Comparison of ENCODE assay signal across 13 cellular contexts in the genomic region with DNA sequence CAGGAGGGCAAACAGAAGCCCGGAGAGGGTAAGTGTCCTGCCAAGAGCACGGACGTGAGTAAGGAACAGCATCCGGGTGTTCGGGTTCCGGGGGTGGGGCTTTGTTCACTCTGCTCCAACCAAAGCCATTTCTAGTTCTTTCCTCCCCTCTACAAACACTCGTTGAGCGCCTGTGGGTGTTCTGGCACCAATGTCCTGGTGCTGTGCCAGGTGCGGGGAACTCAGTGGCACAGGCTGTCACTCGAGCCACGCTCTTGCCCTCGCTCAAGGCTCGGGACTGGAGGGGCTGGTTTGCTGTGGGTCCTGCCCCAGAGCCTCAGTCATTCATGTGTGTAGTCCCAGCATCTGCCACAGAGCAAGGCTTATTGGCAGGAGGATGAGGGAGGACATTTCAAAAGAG.
A peak's percentile ranks its signal among the peaks of the same experiment; 100 is the strongest.
DNase-seq lines count a peak whose midpoint lies in the region; ATAC-seq and TF ChIP-seq lines count a peak whose summit lies in the region.
"Had no signal": no experiment of that assay in that cellular context is flagged by ENCODE, and none has a peak within 500 bp of the region (broad histone marks: within the 10 kb centered on the region; RNA-seq: fewer than 3 reads in every experiment).

No MANE protein-coding gene starts in this region.

- H3K4me1 ChIP-seq in left lung (no peaks in the 10 kb centered on the region), GM23338 (ENCODE audit: insufficient read depth) (peaks cover 12% of the 10 kb centered on the region)

- H3K9me2 ChIP-seq in GM23338 (ENCODE audit: insufficient read depth), result no peaks in the 10 kb centered on the region

- peaks cover 13% of the 10 kb centered on the region for H3K27me3 Mint-ChIP-seq in GM23338 (ENCODE audit: insufficient read depth, low read depth, poor library complexity)
- no peaks in the 10 kb centered on the region for H3K27me3 Mint-ChIP-seq in Calu3 (ENCODE audit: unreplicated experiment)
- H3K27me3 Mint-ChIP-seq: stimulated activated naive CD8-positive, alpha-beta T cell treated with anti-CD3 and anti-CD28 coated beads, Interleukin-15, Interleukin-2, amounts not matched to agents 100 ng/mL and 50 ng/mL, for 24 hours had no signal

- H3K79me2 ChIP-seq in GM23338 (replicated peaks; ENCODE audit: insufficient read depth), result no peaks in the 10 kb centered on the region

- no peak overlapping the region for H3K27ac Mint-ChIP-seq in GM23338
- no peak overlapping the region for H3K27ac Mint-ChIP-seq in Calu3 (ENCODE audit: unreplicated experiment)
- H3K27ac Mint-ChIP-seq: stimulated activated naive CD8-positive, alpha-beta T cell treated with anti-CD3 and anti-CD28 coated beads, Interleukin-15, Interleukin-2, amounts not matched to agents 100 ng/mL and 50 ng/mL, for 24 hours had no signal

- peaks cover 5% of the 10 kb centered on the region; the same call in 2 of the 3 replicates for H3K9me3 Mint-ChIP-seq in GM23338
- no peaks in the 10 kb centered on the region for H3K9me3 Mint-ChIP-seq in Calu3 (ENCODE audit: low read depth, unreplicated experiment)
- H3K9me3 Mint-ChIP-seq: stimulated activated naive CD8-positive, alpha-beta T cell treated with anti-CD3 and anti-CD28 coated beads, Interleukin-15, Interleukin-2, amounts not matched to agents 100 ng/mL and 50 ng/mL, for 24 hours had no signal

- no peaks in the 10 kb centered on the region for H3K27me3 ChIP-seq in left lung
- no peaks in the 10 kb centered on the region for H3K27me3 ChIP-seq in GM23338 (ENCODE audit: insufficient read depth)
- H3K27me3 ChIP-seq: neutrophil had no signal

- no peaks in the 10 kb centered on the region for H4K20me1 ChIP-seq in GM23338 (replicated peaks; ENCODE audit: insufficient read depth)

- TF ChIP-seq CTCF in left lung (IDR thresholded peaks at IDR 0.05) (no peak), GM23338 (conservative IDR thresholded peaks at IDR 0.05; ENCODE audit: low read depth in 2 of 2) (no peak), Calu3 (IDR thresholded peaks at IDR 0.05; ENCODE audit: unreplicated experiment) (no peak)

- H3K4me3 ChIP-seq in left lung, result no peak overlapping the region
- no peak overlapping the region for H3K4me3 ChIP-seq in GM23338

- no peaks in the 10 kb centered on the region for H3F3A ChIP-seq in GM23338 (replicated peaks; ENCODE audit: low read depth)

- no peaks in the 10 kb centered on the region for H3K36me3 ChIP-seq in left lung
- no peaks in the 10 kb centered on the region for H3K36me3 ChIP-seq in GM23338 (ENCODE audit: insufficient read depth)

- H2AFZ ChIP-seq in GM23338, result no peak overlapping the region

- no TSS peak for BruUV-seq in Calu3 (replicated peaks; lab: Mats Ljungman, UMichigan)

- intact Hi-C loops in left lung (cut with DNase I) (no loop called here), Calu3 (cut with micrococcal nuclease; ENCODE audit: unreplicated experiment) (no loop called here)

- peaks cover 16% of the 10 kb centered on the region for H3K4me1 Mint-ChIP-seq in GM23338
- H3K4me1 Mint-ChIP-seq in Calu3 (ENCODE audit: low read depth, unreplicated experiment), result no peaks in the 10 kb centered on the region

- H3K4me2 ChIP-seq in GM23338, result no peak overlapping the region

- peak; percentile 38 for DNase-seq in NCI-H2029 treated with DMSO at 0.1 percent for 48 hours (lab: John Stamatoyannopoulos, UW)
- peak; percentile 86 for DNase-seq in cerebellum (ENCODE audit: low spot score)
- DNase-seq in left lung, result no peak
- DNase-seq in GM23338 (ENCODE audit: low spot score), result no peak
- DNase-seq in dermis blood vessel endothelial cell, result no peak
- DNase-seq in Calu3, result no peak
- no peak for DNase-seq in activated naive CD4-positive, alpha-beta T cell treated with Interleukin-2 at 50 U/mL for 16 hours
- DNase-seq: activated CD4-positive, alpha-beta T cell treated with anti-CD3 and anti-CD28 coated beads for 48 hours; central memory CD4-positive, alpha-beta T cell; stimulated activated CD4-positive, alpha-beta T cell treated with anti-CD3 and anti-CD28 coated beads, Interleukin-1b, Interleukin-23, amount 100 ng/mL, for 48 hours had no signal

- H3K9me3 ChIP-seq in left lung, result no peaks in the 10 kb centered on the region
- H3K9me3 ChIP-seq: neutrophil had no signal

- peaks cover 4% of the 10 kb centered on the region; the same call in 1 of the 3 replicates for H3K36me3 Mint-ChIP-seq in GM23338 (ENCODE audit: low read depth)
- no peaks in the 10 kb centered on the region for H3K36me3 Mint-ChIP-seq in Calu3 (ENCODE audit: insufficient read depth, unreplicated experiment)

- CTCF ChIA-PET in Calu3 (lab: Charles Lee), result no interaction called here

- H3K27ac ChIP-seq in left lung, result no peak overlapping the region
- peak overlapping the region; percentile 98 for H3K27ac ChIP-seq in temporal lobe (ENCODE audit: low read depth, low read length)
- no peak overlapping the region for H3K27ac ChIP-seq in GM23338 (ENCODE audit: low read depth)
- H3K27ac ChIP-seq: neutrophil had no signal

- H3K4me3 Mint-ChIP-seq in GM23338, result no peak overlapping the region
- no peak overlapping the region for H3K4me3 Mint-ChIP-seq in Calu3 (ENCODE audit: low read depth, unreplicated experiment)
- H3K4me3 Mint-ChIP-seq: stimulated activated naive CD8-positive, alpha-beta T cell treated with anti-CD3 and anti-CD28 coated beads, Interleukin-15, Interleukin-2, amounts not matched to agents 100 ng/mL and 50 ng/mL, for 24 hours had no signal

- ATAC-seq in left lung (peak; percentile 59), GM23338 (no peak)

TF ChIP-seq in GM23338, 12 proteins besides CTCF, POLR2A, EP300 and RAD21 (continues in another document):
- TF ChIP-seq NANOG (IDR thresholded peaks at IDR 0.05; ENCODE audit: borderline replicate concordance), result no peak
- no peak for TF ChIP-seq POLR2AphosphoS5 (IDR thresholded peaks at IDR 0.05; ENCODE audit: low read depth)
- TF ChIP-seq, protein P1, sequence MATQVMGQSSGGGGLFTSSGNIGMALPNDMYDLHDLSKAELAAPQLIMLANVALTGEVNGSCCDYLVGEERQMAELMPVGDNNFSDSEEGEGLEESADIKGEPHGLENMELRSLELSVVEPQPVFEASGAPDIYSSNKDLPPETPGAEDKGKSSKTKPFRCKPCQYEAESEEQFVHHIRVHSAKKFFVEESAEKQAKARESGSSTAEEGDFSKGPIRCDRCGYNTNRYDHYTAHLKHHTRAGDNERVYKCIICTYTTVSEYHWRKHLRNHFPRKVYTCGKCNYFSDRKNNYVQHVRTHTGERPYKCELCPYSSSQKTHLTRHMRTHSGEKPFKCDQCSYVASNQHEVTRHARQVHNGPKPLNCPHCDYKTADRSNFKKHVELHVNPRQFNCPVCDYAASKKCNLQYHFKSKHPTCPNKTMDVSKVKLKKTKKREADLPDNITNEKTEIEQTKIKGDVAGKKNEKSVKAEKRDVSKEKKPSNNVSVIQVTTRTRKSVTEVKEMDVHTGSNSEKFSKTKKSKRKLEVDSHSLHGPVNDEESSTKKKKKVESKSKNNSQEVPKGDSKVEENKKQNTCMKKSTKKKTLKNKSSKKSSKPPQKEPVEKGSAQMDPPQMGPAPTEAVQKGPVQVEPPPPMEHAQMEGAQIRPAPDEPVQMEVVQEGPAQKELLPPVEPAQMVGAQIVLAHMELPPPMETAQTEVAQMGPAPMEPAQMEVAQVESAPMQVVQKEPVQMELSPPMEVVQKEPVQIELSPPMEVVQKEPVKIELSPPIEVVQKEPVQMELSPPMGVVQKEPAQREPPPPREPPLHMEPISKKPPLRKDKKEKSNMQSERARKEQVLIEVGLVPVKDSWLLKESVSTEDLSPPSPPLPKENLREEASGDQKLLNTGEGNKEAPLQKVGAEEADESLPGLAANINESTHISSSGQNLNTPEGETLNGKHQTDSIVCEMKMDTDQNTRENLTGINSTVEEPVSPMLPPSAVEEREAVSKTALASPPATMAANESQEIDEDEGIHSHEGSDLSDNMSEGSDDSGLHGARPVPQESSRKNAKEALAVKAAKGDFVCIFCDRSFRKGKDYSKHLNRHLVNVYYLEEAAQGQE (IDR thresholded peaks at IDR 0.05; ENCODE audit: unreplicated experiment), result no peak
- no peak for TF ChIP-seq ZNF114 (CRISPR knock-in tag; IDR thresholded peaks at IDR 0.05)
- TF ChIP-seq EZH2 (IDR thresholded peaks at IDR 0.05; ENCODE audit: low read depth, unreplicated experiment), result no peak
- TF ChIP-seq JUNB (IDR thresholded peaks at IDR 0.05; ENCODE audit: unreplicated experiment), result no peak

Comparison
In these comparisons a context has a peak if more than half of its experiments do, and no peak if none do; other contexts are left out.
1. DNase-seq: peak in NCI-H2029 treated with DMSO at 0.1 percent for 48 hours (single experiment) and cerebellum (single experiment); none in left lung (0 of 2), GM23338 (single experiment), dermis blood vessel endothelial cell (single experiment), Calu3 (single experiment) and activated naive CD4-positive, alpha-beta T cell treated with Interleukin-2 at 50 U/mL for 16 hours (single experiment).